In genomic region chr1:148290881-148291280, GRCh38 we compare ENCODE assay signal across 24 cellular contexts.
"Had no signal": no experiment of that assay in that cellular context is flagged by ENCODE, and none has a peak within 500 bp of the region (broad histone marks: within the 10 kb centered on the region; RNA-seq: fewer than 3 reads in every experiment).

No MANE protein-coding gene starts in this region.

- H3K4me3 Mint-ChIP-seq: activated naive CD8-positive, alpha-beta T cell treated with anti-CD3 and anti-CD28 coated beads, Interleukin-2, amount 10 ng/mL, durations not matched to agents 7 days and 5 days; central memory CD8-positive, alpha-beta T cell; nephron progenitor cell; T-helper 2 cell treated with Interferon-gamma antibody and Interleukin-4, amounts not matched to agents 5 μg/mL and 100 μg/mL, for 36 hours had no signal

- H3K4me1 ChIP-seq: breast epithelium, heart right ventricle, parathyroid adenoma, psoas muscle, right atrium auricular region, spleen, tibial nerve had no signal

- H3K9ac ChIP-seq: parathyroid adenoma had no signal

- DNase-seq: activated CD4-positive, alpha-beta T cell treated with anti-CD3 and anti-CD28 coated beads for 4 hours; activated CD4-positive, alpha-beta T cell treated with anti-CD3 and anti-CD28 coated beads, Interleukin-2, amount 50 U/mL, for 48 hours; activated CD8-positive, alpha-beta memory T cell treated with anti-CD3 and anti-CD28 coated beads for 24 hours; activated effector memory CD4-positive, alpha-beta T cell treated with Interleukin-2 at 50 U/mL for 16 hours; activated naive CD4-positive, alpha-beta T cell treated with Interleukin-2 at 50 U/mL for 16 hours; activated naive CD8-positive, alpha-beta T cell treated with anti-CD3 and anti-CD28 coated beads, Interleukin-2, amount 10 ng/mL, durations not matched to agents 7 days and 5 days; amygdala; dorsolateral prefrontal cortex; effector memory CD4-positive, alpha-beta T cell; foreskin melanocyte; heart right ventricle; left ventricle myocardium superior; nephron progenitor cell; psoas muscle; spleen; stimulated activated naive CD4-positive, alpha-beta T cell; T-helper 1 cell had no signal

- H3K36me3 Mint-ChIP-seq: activated naive CD8-positive, alpha-beta T cell treated with anti-CD3 and anti-CD28 coated beads, Interleukin-2, amount 10 ng/mL, durations not matched to agents 7 days and 5 days had no signal

- H3K27ac ChIP-seq: breast epithelium, dorsolateral prefrontal cortex, heart right ventricle, neutrophil, parathyroid adenoma, psoas muscle, right atrium auricular region, spleen, tibial nerve had no signal

- H3K27me3 ChIP-seq: breast epithelium, dorsolateral prefrontal cortex, right atrium auricular region, tibial nerve had no signal

- H3K9me3 ChIP-seq: breast epithelium, heart right ventricle, neutrophil, psoas muscle, right atrium auricular region, tibial nerve had no signal

- H3K9me3 Mint-ChIP-seq: activated naive CD8-positive, alpha-beta T cell treated with anti-CD3 and anti-CD28 coated beads, Interleukin-2, amount 10 ng/mL, durations not matched to agents 7 days and 5 days; central memory CD8-positive, alpha-beta T cell; T-helper 2 cell treated with Interferon-gamma antibody and Interleukin-4, amounts not matched to agents 5 μg/mL and 100 μg/mL, for 36 hours had no signal

- H3K4me3 ChIP-seq: breast epithelium, dorsolateral prefrontal cortex, heart right ventricle, psoas muscle, right atrium auricular region, spleen, tibial nerve had no signal

- H3K4me1 Mint-ChIP-seq: activated naive CD8-positive, alpha-beta T cell treated with anti-CD3 and anti-CD28 coated beads, Interleukin-2, amount 10 ng/mL, durations not matched to agents 7 days and 5 days; central memory CD8-positive, alpha-beta T cell had no signal

- ATAC-seq: heart right ventricle, left ventricle myocardium superior, psoas muscle had no signal

- H3K36me3 ChIP-seq: breast epithelium, heart right ventricle, neutrophil, right atrium auricular region, spleen, tibial nerve had no signal

- H3K27ac Mint-ChIP-seq: activated naive CD8-positive, alpha-beta T cell treated with anti-CD3 and anti-CD28 coated beads, Interleukin-2, amount 10 ng/mL, durations not matched to agents 7 days and 5 days; nephron progenitor cell; T-helper 2 cell treated with Interferon-gamma antibody and Interleukin-4, amounts not matched to agents 5 μg/mL and 100 μg/mL, for 36 hours had no signal
